ENCODE assay signal across 2 cellular contexts in genomic region chr17:40014375-40014980, GRCh38.
TF ChIP-seq lines count a peak whose summit lies in the region.

No MANE protein-coding gene starts in this region.

TF ChIP-seq in A549, 52 proteins besides CTCF, POLR2A, EP300 and RAD21:
- TF ChIP-seq ZNF302 (CRISPR knock-in tag; IDR thresholded peaks at IDR 0.05), result no peak

TF ChIP-seq in HepG2, 621 proteins besides CTCF, POLR2A, EP300 and RAD21 (continues in another document):
- TF ChIP-seq MAX (IDR thresholded peaks at IDR 0.05) (no peak; the same call in 1 of the 2 replicates), ZNF615 (CRISPR knock-in tag; IDR thresholded peaks at IDR 0.05; ENCODE audit: borderline replicate concordance) (no peak), GTF2F1 (IDR thresholded peaks at IDR 0.05; ENCODE audit: low read length) (no peak), ZNF605 (CRISPR knock-in tag; IDR thresholded peaks at IDR 0.05) (no peak), TERF1 (CRISPR knock-in tag; IDR thresholded peaks at IDR 0.05) (no peak), SP140L (CRISPR knock-in tag; IDR thresholded peaks at IDR 0.05; ENCODE audit: borderline replicate concordance) (no peak), FUBP1 (CRISPR knock-in tag; IDR thresholded peaks at IDR 0.05; ENCODE audit: borderline replicate concordance) (no peak), IRX3 (CRISPR knock-in tag; IDR thresholded peaks at IDR 0.05; ENCODE audit: borderline replicate concordance, low read depth) (no peak), SRSF9 (IDR thresholded peaks at IDR 0.05; ENCODE audit: borderline replicate concordance, insufficient read depth, low read depth, low read length, poor library complexity, severe bottlenecking) (no peak), CENPBD1 (CRISPR knock-in tag; IDR thresholded peaks at IDR 0.05; ENCODE audit: borderline replicate concordance, low read depth) (no peak), ZNF746 (CRISPR knock-in tag; IDR thresholded peaks at IDR 0.05) (no peak), TOPORS (CRISPR knock-in tag; IDR thresholded peaks at IDR 0.05) (no peak), FOXK1 (CRISPR knock-in tag; IDR thresholded peaks at IDR 0.05; ENCODE audit: borderline replicate concordance, low read depth) (no peak), ZNF407 (CRISPR knock-in tag; IDR thresholded peaks at IDR 0.05; ENCODE audit: not compliant biosample characterization) (no peak), PRDM10 (CRISPR knock-in tag; IDR thresholded peaks at IDR 0.05; ENCODE audit: low read depth) (no peak), ZNF83 (CRISPR knock-in tag; IDR thresholded peaks at IDR 0.05; ENCODE audit: borderline replicate concordance) (no peak), KDM5B (CRISPR knock-in tag; IDR thresholded peaks at IDR 0.05; ENCODE audit: borderline replicate concordance) (no peak), ATF6 (CRISPR knock-in tag; conservative IDR thresholded peaks at IDR 0.05) (no peak), ELK4 (CRISPR knock-in tag; IDR thresholded peaks at IDR 0.05; ENCODE audit: borderline replicate concordance) (no peak), PHF5A (CRISPR knock-in tag; IDR thresholded peaks at IDR 0.05; ENCODE audit: low read depth, unreplicated experiment) (no peak), NR1H2 (CRISPR knock-in tag; IDR thresholded peaks at IDR 0.05; ENCODE audit: borderline replicate concordance, low read depth) (no peak), PATZ1 (CRISPR knock-in tag; IDR thresholded peaks at IDR 0.05) (no peak; the same call in none of the 2 replicates), FOXO4 (CRISPR knock-in tag; conservative IDR thresholded peaks at IDR 0.05) (no peak), ZBTB21 (CRISPR knock-in tag; IDR thresholded peaks at IDR 0.05) (no peak), HDAC2 (CRISPR knock-in tag; IDR thresholded peaks at IDR 0.05) (no peak), ZFP36L2 (CRISPR knock-in tag; IDR thresholded peaks at IDR 0.05) (no peak), SCMH1 (CRISPR knock-in tag; IDR thresholded peaks at IDR 0.05; ENCODE audit: borderline replicate concordance) (no peak)
